18 cellular contexts compared by ENCODE assay signal in the genomic region with DNA sequence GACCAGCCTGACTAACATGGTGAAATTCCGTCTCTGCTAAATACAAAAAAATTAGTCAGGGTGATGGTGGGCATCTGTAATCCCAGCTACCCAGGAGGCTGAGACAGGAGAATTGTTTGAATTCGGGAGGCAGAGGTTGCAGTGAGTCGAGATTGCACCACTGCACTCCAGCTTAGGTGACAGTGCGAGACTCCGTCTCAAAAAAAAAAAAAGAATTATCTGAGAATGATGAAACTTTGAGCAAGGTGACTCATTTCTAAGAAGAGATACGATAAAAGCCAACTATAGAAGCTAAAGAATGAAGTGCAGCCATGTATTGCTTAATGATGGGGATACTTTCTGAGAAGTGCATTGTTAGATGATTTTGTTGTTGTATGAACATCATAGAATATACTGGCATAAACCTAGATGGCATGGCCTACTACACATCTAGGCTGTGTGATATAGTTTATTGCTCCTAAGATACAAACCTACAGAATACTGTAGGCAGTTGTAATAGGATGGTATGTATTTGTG.
DNase-seq lines count a peak whose midpoint lies in the region; ATAC-seq, FAIRE-seq and TF ChIP-seq lines count a peak whose summit lies in the region.
"Had no signal": no experiment of that assay in that cellular context is flagged by ENCODE, and none has a peak within 500 bp of the region (broad histone marks: within the 10 kb centered on the region; RNA-seq: fewer than 3 reads in every experiment).

No MANE protein-coding gene starts in this region.

- no peaks in the 10 kb centered on the region for H3K36me3 ChIP-seq in astrocyte (ENCODE audit: insufficient read depth, low read length)
- H3K36me3 ChIP-seq: ascending aorta had no signal

- no peak overlapping the region for H2AFZ ChIP-seq in astrocyte (ENCODE audit: low read depth, low read length)
- H2AFZ ChIP-seq: hepatocyte had no signal

- no peaks in the 10 kb centered on the region for H4K20me1 ChIP-seq in astrocyte (ENCODE audit: insufficient read depth, low read length)

- TF ChIP-seq CTCF in NB4 (IDR thresholded peaks at IDR 0.05; ENCODE audit: low read depth, low read length) (no peak), astrocyte (IDR thresholded peaks at IDR 0.05; ENCODE audit: insufficient read depth, low read depth, low read length) (no peak), fibroblast of villous mesenchyme (IDR thresholded peaks at IDR 0.05; ENCODE audit: insufficient read depth, low read depth, low read length) (no peak)

- no peak overlapping the region for H3K4me3 Mint-ChIP-seq in astrocyte (ENCODE audit: unreplicated experiment)
- H3K4me3 Mint-ChIP-seq: B cell had no signal

- peaks cover 2% of the 10 kb centered on the region for H3K4me1 Mint-ChIP-seq in astrocyte (ENCODE audit: low read depth, unreplicated experiment)
- H3K4me1 Mint-ChIP-seq: B cell had no signal

- H3K4me2 ChIP-seq in astrocyte (ENCODE audit: low read length), result no peak overlapping the region
- H3K4me2 ChIP-seq: hepatocyte had no signal

- H3K9me3 Mint-ChIP-seq in astrocyte (ENCODE audit: unreplicated experiment), result no peaks in the 10 kb centered on the region

- H3K4me1 ChIP-seq in astrocyte (ENCODE audit: insufficient read depth, low read length), result no peaks in the 10 kb centered on the region
- H3K4me1 ChIP-seq: ascending aorta had no signal

- no peaks in the 10 kb centered on the region for H3K27me3 ChIP-seq in astrocyte (ENCODE audit: insufficient read depth, low read length)
- H3K27me3 ChIP-seq: ascending aorta, hepatocyte had no signal

- ATAC-seq in GM19467 (IDR thresholded peaks at IDR 0.05; ENCODE audit: unreplicated experiment), result no peak
- ATAC-seq: right cardiac atrium had no signal

- H3K9ac ChIP-seq in astrocyte (ENCODE audit: low read length), result no peak overlapping the region

- TF ChIP-seq POLR2A in NB4 (IDR thresholded peaks at IDR 0.05; ENCODE audit: extremely low read depth, insufficient read length), result no peak

- no peak for FAIRE-seq in astrocyte (lab: Jason Lieb, UNC)
- FAIRE-seq: HTR-8/SVneo had no signal

- no peaks in the 10 kb centered on the region for H3K36me3 Mint-ChIP-seq in astrocyte (ENCODE audit: low read depth, unreplicated experiment)

- DNase-seq in EH (ENCODE audit: low read depth) (peak; percentile 69), NB4 (ENCODE audit: low read depth) (peak; percentile 2), astrocyte (ENCODE audit: low read depth) (peak; percentile 63), fibroblast of villous mesenchyme (ENCODE audit: low read depth) (peak; percentile 71), UCSD-AML1 (lab: John Stamatoyannopoulos, UW; ENCODE audit: unreplicated experiment) (no peak), SHP77 (lab: John Stamatoyannopoulos, UW) (no peak), DMS79 treated with DMSO at 0.1 percent for 48 hours (lab: John Stamatoyannopoulos, UW) (no peak)
- DNase-seq: activated CD4-positive, CD25-positive, alpha-beta regulatory T cell treated with anti-CD3 and anti-CD28 coated beads, Interleukin-2, amount 50 U/mL, for 72 hours; Calu3; cortex of kidney; NCI-H2171; right cardiac atrium; Right ventricle myocardium superior had no signal

- no peaks in the 10 kb centered on the region for H3K27me3 Mint-ChIP-seq in astrocyte (ENCODE audit: low read depth, unreplicated experiment)

- H3K9me3 ChIP-seq in astrocyte (ENCODE audit: insufficient read depth, low read depth, low read length), result no peaks in the 10 kb centered on the region
- H3K9me3 ChIP-seq: ascending aorta had no signal

- no peak overlapping the region for H3K27ac ChIP-seq in astrocyte (ENCODE audit: low read depth, low read length)
- H3K27ac ChIP-seq: ascending aorta, hepatocyte had no signal

- peak overlapping the region; percentile 86 for H3K27ac Mint-ChIP-seq in astrocyte (ENCODE audit: unreplicated experiment)
- H3K27ac Mint-ChIP-seq: B cell had no signal

- H3K4me3 ChIP-seq in NB4 (ENCODE audit: low read depth, low read length) (no peak overlapping the region), astrocyte (ENCODE audit: insufficient read depth, low read depth, low read length) (no peak overlapping the region), fibroblast of villous mesenchyme (ENCODE audit: low read depth, low read length) (no peak overlapping the region)
- H3K4me3 ChIP-seq: ascending aorta, hepatocyte had no signal

- H3K79me2 ChIP-seq in astrocyte (ENCODE audit: insufficient read depth, low read length), result no peaks in the 10 kb centered on the region
- H3K79me2 ChIP-seq: hepatocyte had no signal

Comparison
In these comparisons a context has a peak if more than half of its experiments do, and no peak if none do; other contexts are left out.
1. DNase-seq: peak in EH (single experiment), NB4 (single experiment), astrocyte (single experiment) and fibroblast of villous mesenchyme (single experiment); none in UCSD-AML1 (single experiment), SHP77 (0 of 2) and DMS79 treated with DMSO at 0.1 percent for 48 hours (single experiment).